ENCODE assay signal across 8 cellular contexts in the genomic region with DNA sequence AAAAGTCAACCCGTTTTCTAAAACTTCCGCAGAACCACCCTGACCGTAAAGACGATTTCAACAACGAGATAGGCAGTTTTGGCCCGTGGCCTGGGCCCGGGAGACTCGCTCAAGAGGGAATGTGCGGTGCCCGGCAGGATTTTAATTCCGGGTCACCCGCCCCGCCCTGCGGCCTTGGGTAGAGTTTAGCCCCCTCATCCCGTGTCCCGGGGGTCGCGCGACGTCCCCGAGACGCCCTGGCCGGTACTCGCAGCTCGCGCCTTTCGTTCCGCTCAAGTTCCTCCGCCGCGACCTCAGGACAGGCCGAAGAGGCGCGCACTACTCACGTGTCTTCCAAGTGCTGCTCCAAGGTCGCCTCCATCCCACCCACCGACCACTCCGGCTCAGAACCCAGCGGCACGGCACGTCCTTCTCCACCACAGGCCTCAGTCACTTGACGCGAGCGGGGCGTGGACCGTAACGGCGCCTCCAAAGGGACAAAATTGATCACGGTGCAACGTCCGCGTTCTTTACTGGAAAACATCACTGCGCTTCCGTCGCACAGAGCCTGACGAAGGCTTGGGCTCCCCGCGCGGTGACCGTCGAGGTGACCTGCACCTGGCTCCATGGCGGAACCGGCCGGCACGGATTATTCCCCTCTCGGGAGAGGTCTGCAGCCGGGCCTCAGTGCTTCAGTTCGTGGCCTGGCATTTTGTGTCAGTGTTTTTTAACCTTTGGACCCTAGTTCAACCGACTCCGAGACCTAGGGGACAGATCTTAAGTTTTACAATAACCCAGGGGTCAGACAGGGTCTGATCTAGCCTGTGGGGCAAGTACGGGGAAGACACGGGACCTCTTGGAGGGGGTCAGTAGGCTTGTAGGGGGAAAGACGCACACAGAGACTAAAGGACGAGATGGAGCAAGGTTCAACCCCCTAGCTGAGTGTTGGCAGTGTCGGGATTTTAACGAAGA.
DNase-seq lines count a peak whose midpoint lies in the region; ATAC-seq lines count a peak whose summit lies in the region.

LAMTOR5 (minus strand) TSS at position 435 of the 951 bp plus-strand sequence; CDS start at position 361, 74 bp downstream.

- H3K27ac Mint-ChIP-seq in central memory CD8-positive, alpha-beta T cell (ENCODE audit: low read depth): peak within 1 kb of the TSS; percentile 97

- ATAC-seq in GM18907 (IDR thresholded peaks at IDR 0.05; ENCODE audit: unreplicated experiment) (peak; percentile 92), HG03159 (IDR thresholded peaks at IDR 0.05; ENCODE audit: unreplicated experiment) (peak; percentile 78)
- peak; percentile 87 for ATAC-seq in central memory CD8-positive, alpha-beta T cell (replicated peaks; ENCODE audit: extremely low read depth, poor library complexity, severe bottlenecking)

- H3K4me3 Mint-ChIP-seq in central memory CD8-positive, alpha-beta T cell: peak within 1 kb of the TSS; percentile 93

- H3K27me3 Mint-ChIP-seq in central memory CD8-positive, alpha-beta T cell: no peaks in the 10 kb centered on the region

- H3K4me1 Mint-ChIP-seq in central memory CD8-positive, alpha-beta T cell: peaks cover 23% of the 10 kb centered on the region

- peaks cover 26% of the 10 kb centered on the region for H3K36me3 Mint-ChIP-seq in central memory CD8-positive, alpha-beta T cell (ENCODE audit: insufficient read depth)

- DNase-seq in AG08396 (ENCODE audit: low spot score) (peak; percentile 87), NCI-H226 (peak; percentile 80), iris pigment epithelial cell (ENCODE audit: low read depth) (peak; percentile 89)
- DNase-seq in activated CD4-positive, CD25-positive, alpha-beta regulatory T cell treated with anti-CD3 and anti-CD28 coated beads, Interleukin-2, amount 50 U/mL, for 16 hours (ENCODE audit: low read depth, low spot score): peak; percentile 84
- peak; percentile 81 to 82 for DNase-seq in central memory CD8-positive, alpha-beta T cell (ENCODE audit: low spot score in 2 of 2)
- peak; percentile 84 to 91 for DNase-seq in stimulated activated CD4-positive, alpha-beta T cell treated with anti-CD3 and anti-CD28 coated beads, Interleukin-12 subunit alpha, Interleukin-12 subunit beta, amount 100 ng/mL, for 24 hours (ENCODE audit: low read depth in 2 of 2)

- no peaks in the 10 kb centered on the region for H3K9me3 Mint-ChIP-seq in central memory CD8-positive, alpha-beta T cell

Comparison
In these comparisons a context has a peak if more than half of its experiments do, and no peak if none do; other contexts are left out.
1. Peak in every context shown above with its lines: DNase-seq and ATAC-seq.